Comparison of ENCODE assay signal across 1 cellular context in genomic region chr10:121976607-121977006, GRCh38.
A peak's percentile ranks its signal among the peaks of the same experiment; 100 is the strongest.
TF ChIP-seq lines count a peak whose summit lies in the region.

No MANE protein-coding gene starts in this region.

TF ChIP-seq in HepG2, 621 proteins besides CTCF, POLR2A, EP300 and RAD21 (continued from another document and continues in another):
- no peak for TF ChIP-seq KIAA2018 (CRISPR knock-in tag; IDR thresholded peaks at IDR 0.05; ENCODE audit: borderline replicate concordance)
- TF ChIP-seq HCFC1 (IDR thresholded peaks at IDR 0.05; ENCODE audit: low read depth, low read length): no peak
- TF ChIP-seq ZNF354B (CRISPR knock-in tag; IDR thresholded peaks at IDR 0.05): no peak
- TF ChIP-seq ZNF281 (CRISPR knock-in tag; IDR thresholded peaks at IDR 0.05; ENCODE audit: borderline replicate concordance): 0 out of 2 replicates have a peak, but pooled peaks have one; percentile 30
- TF ChIP-seq ZNF136 (CRISPR knock-in tag; IDR thresholded peaks at IDR 0.05; ENCODE audit: low read depth): no peak
- peak; percentile 71; the same call in 1 of the 2 replicates for TF ChIP-seq NR2C2 (CRISPR knock-in tag; IDR thresholded peaks at IDR 0.05; ENCODE audit: borderline replicate concordance)
- no peak for TF ChIP-seq ZNF430 (CRISPR knock-in tag; IDR thresholded peaks at IDR 0.05)
- peak; percentile 21; the same call in 1 of the 2 replicates for TF ChIP-seq RXRB (CRISPR knock-in tag; IDR thresholded peaks at IDR 0.05; ENCODE audit: borderline replicate concordance)
- no peak for TF ChIP-seq ZMAT5 (CRISPR knock-in tag; IDR thresholded peaks at IDR 0.05; ENCODE audit: borderline replicate concordance, low read depth)
- 0 out of 2 replicates have a peak, but pooled peaks have one; percentile 21 for TF ChIP-seq PATZ1 (CRISPR knock-in tag; IDR thresholded peaks at IDR 0.05)
- no peak for TF ChIP-seq ZNF263 (CRISPR knock-in tag; IDR thresholded peaks at IDR 0.05)
- peak; percentile 83 for TF ChIP-seq RARA (CRISPR knock-in tag; IDR thresholded peaks at IDR 0.05)
- TF ChIP-seq ZNF777 (CRISPR knock-in tag; IDR thresholded peaks at IDR 0.05): no peak
- TF ChIP-seq NR2F6 (IDR thresholded peaks at IDR 0.05): peak; percentile 49
- TF ChIP-seq NR2F6 (CRISPR knock-in tag; IDR thresholded peaks at IDR 0.05): peak; percentile 52; the same call in 1 of the 2 replicates
- no peak for TF ChIP-seq RFX5 (IDR thresholded peaks at IDR 0.05; ENCODE audit: low read depth, low read length)
- TF ChIP-seq ZNF564 (CRISPR knock-in tag; IDR thresholded peaks at IDR 0.05): no peak
- no peak for TF ChIP-seq ZNF720 (CRISPR knock-in tag; IDR thresholded peaks at IDR 0.05)
- TF ChIP-seq ARNTL (CRISPR knock-in tag; IDR thresholded peaks at IDR 0.05): 0 out of 2 replicates have a peak, but pooled peaks have one; percentile 30
- peak; percentile 84 for TF ChIP-seq HNF4A (CRISPR knock-in tag; IDR thresholded peaks at IDR 0.05)
- 0 out of 2 replicates have a peak, but pooled peaks have one; percentile 18 for TF ChIP-seq ELF3 (CRISPR knock-in tag; IDR thresholded peaks at IDR 0.05)
- TF ChIP-seq SNRNP70 (IDR thresholded peaks at IDR 0.05; ENCODE audit: low read depth, low read length): no peak
- 0 out of 2 replicates have a peak, but pooled peaks have one; percentile 18 for TF ChIP-seq SIX4 (CRISPR knock-in tag; IDR thresholded peaks at IDR 0.05)
- no peak for TF ChIP-seq SP140L (CRISPR knock-in tag; IDR thresholded peaks at IDR 0.05; ENCODE audit: borderline replicate concordance)
- no peak for TF ChIP-seq ZEB1 (IDR thresholded peaks at IDR 0.05; ENCODE audit: insufficient replicate concordance, low read depth)
- peak; percentile 40; the same call in 1 of the 2 replicates for TF ChIP-seq PAXIP1 (CRISPR knock-in tag; conservative IDR thresholded peaks at IDR 0.05)
- 0 out of 2 replicates have a peak, but pooled peaks have one; percentile 42 for TF ChIP-seq TRIM24 (CRISPR knock-in tag; IDR thresholded peaks at IDR 0.05)
- TF ChIP-seq HNRNPL (IDR thresholded peaks at IDR 0.05; ENCODE audit: low read depth, low read length): no peak
- no peak for TF ChIP-seq PRMT3 (CRISPR knock-in tag; IDR thresholded peaks at IDR 0.05; ENCODE audit: borderline replicate concordance, low read depth)
- no peak for TF ChIP-seq CEBPZ (IDR thresholded peaks at IDR 0.05; ENCODE audit: low read length)
- 0 out of 2 replicates have a peak, but pooled peaks have one; percentile 46 for TF ChIP-seq ZHX1 (CRISPR knock-in tag; IDR thresholded peaks at IDR 0.05; ENCODE audit: low read depth)
